Comparison of ENCODE assay signal across 18 cellular contexts in the genomic region with DNA sequence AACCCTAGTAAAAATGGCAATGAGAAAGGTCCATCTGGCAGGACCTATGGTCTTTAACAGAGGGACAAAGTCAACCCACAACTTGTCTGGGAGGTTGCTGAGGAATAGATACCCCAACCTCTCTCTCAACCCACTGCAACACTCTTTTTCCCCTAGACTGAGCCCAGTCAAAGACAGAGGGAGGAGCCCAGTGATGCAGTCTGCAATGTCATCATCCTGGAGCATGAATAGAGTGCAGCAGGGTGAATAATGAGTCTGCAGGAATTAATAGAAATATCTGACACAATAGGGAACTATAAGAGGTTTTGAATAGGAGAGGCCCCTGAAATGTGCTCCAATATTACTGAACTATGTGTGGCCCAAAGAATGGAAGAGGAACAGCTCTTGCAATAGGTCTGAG. TPM values are rescaled to one million over a fixed set of nuclear protein-coding genes. Genes with fewer than 3 reads are reported as not detected.
A peak's percentile ranks its signal among the peaks of the same experiment; 100 is the strongest.
DNase-seq lines count a peak whose midpoint lies in the region; ATAC-seq, FAIRE-seq and TF ChIP-seq lines count a peak whose summit lies in the region.
"Had no signal": no experiment of that assay in that cellular context is flagged by ENCODE, and none has a peak within 500 bp of the region (broad histone marks: within the 10 kb centered on the region; RNA-seq: fewer than 3 reads in every experiment).

No MANE protein-coding gene starts in this region.

- H3K79me1 ChIP-seq in mesendoderm (ENCODE audit: low read length), result no peaks in the 10 kb centered on the region

- intact Hi-C loops in CD8-positive, alpha-beta T cell (cut with DNase I, micrococcal nuclease), result loop anchor here in 1 of 2 experiments (5.0 kb wide), 1 partner anchor 52 kb away; no protein-coding TSS in a partner anchor

- no peaks in the 10 kb centered on the region for H3K27me3 ChIP-seq in CD8-positive, alpha-beta T cell (ENCODE audit: insufficient read depth, low read length)
- H3K27me3 ChIP-seq in astrocyte (ENCODE audit: insufficient read depth, low read length), result no peaks in the 10 kb centered on the region
- H3K27me3 ChIP-seq in mesendoderm (ENCODE audit: insufficient read depth, low read length, poor library complexity), result no peaks in the 10 kb centered on the region
- H3K27me3 ChIP-seq: cardiac muscle cell, heart right ventricle, testis had no signal

- no peak for ATAC-seq in CD8-positive, alpha-beta T cell

- no peak for DNase-seq in CD8-positive, alpha-beta T cell
- DNase-seq in H54 (ENCODE audit: insufficient read length, low spot score), result no peak
- DNase-seq in astrocyte (ENCODE audit: low read depth), result no peak
- DNase-seq in mesendoderm, result no peak
- DNase-seq in kidney glomerular epithelial cell (lab: John Stamatoyannopoulos, UW), result no peak
- no peak for DNase-seq in hypothalamus (lab: John Stamatoyannopoulos, UW)
- no peak for DNase-seq in DMS53 treated with DMSO at 0.1 percent for 48 hours (lab: John Stamatoyannopoulos, UW; ENCODE audit: unreplicated experiment)
- DNase-seq in cerebellar cortex (ENCODE audit: low spot score), result no peak
- DNase-seq: activated B cell treated with CpG ODN at 0.5 μM for 24 hours; effector CD4-positive, alpha-beta T cell; heart right ventricle; NCI-H1694; NCI-H226; testis had no signal

- no peak for TF ChIP-seq CTCF in CD8-positive, alpha-beta T cell (IDR thresholded peaks at IDR 0.05)
- no peak for TF ChIP-seq CTCF in astrocyte (IDR thresholded peaks at IDR 0.05; ENCODE audit: insufficient read depth, low read depth, low read length)

- H3K79me2 ChIP-seq in astrocyte (ENCODE audit: insufficient read depth, low read length) (no peaks in the 10 kb centered on the region), mesendoderm (ENCODE audit: control insufficient read depth, insufficient read depth, low read length) (no peaks in the 10 kb centered on the region)

- H3K4ac ChIP-seq in mesendoderm (ENCODE audit: low read depth, low read length), result no peak overlapping the region

- FAIRE-seq in H54 (lab: Jason Lieb, UNC) (peak; percentile 64), astrocyte (lab: Jason Lieb, UNC) (no peak)

- TF ChIP-seq POLR2A in H54 (IDR thresholded peaks at IDR 0.05; ENCODE audit: low read depth, low read length), result no peak

- H3K27me3 Mint-ChIP-seq in CD8-positive, alpha-beta T cell (ENCODE audit: low read depth), result no peaks in the 10 kb centered on the region
- H3K27me3 Mint-ChIP-seq in astrocyte (ENCODE audit: low read depth, unreplicated experiment), result no peaks in the 10 kb centered on the region
- H3K27me3 Mint-ChIP-seq: activated B cell treated with CpG ODN at 0.5 μM for 24 hours had no signal

- H2BK15ac ChIP-seq in mesendoderm (replicated peaks; ENCODE audit: low read depth), result no peak overlapping the region

- CTCF ChIA-PET in CD8-positive, alpha-beta T cell (lab: Charles Lee), result interaction anchor here (1.2 kb wide), 1 partner anchor 21 kb away, joined by 5 read pairs; no protein-coding TSS in a partner anchor

- no peak overlapping the region for H2BK120ac ChIP-seq in mesendoderm (ENCODE audit: low read depth, low read length)

- H3K9ac ChIP-seq in astrocyte (ENCODE audit: low read length) (no peak overlapping the region), mesendoderm (ENCODE audit: low read length) (no peak overlapping the region)

- H4K20me1 ChIP-seq in astrocyte (ENCODE audit: insufficient read depth, low read length), result no peaks in the 10 kb centered on the region

- H3K36me3 Mint-ChIP-seq in CD8-positive, alpha-beta T cell, result no peaks in the 10 kb centered on the region
- H3K36me3 Mint-ChIP-seq in astrocyte (ENCODE audit: low read depth, unreplicated experiment), result peaks cover 4% of the 10 kb centered on the region

- H3K23ac ChIP-seq in mesendoderm (ENCODE audit: low read length), result no peak overlapping the region

- no peak overlapping the region for H2AK5ac ChIP-seq in mesendoderm (ENCODE audit: low read length)

- H3K27ac Mint-ChIP-seq in CD8-positive, alpha-beta T cell, result peak overlapping the region; percentile 5
- peak overlapping the region; percentile 3 for H3K27ac Mint-ChIP-seq in astrocyte (ENCODE audit: unreplicated experiment)
- H3K27ac Mint-ChIP-seq: activated B cell treated with CpG ODN at 0.5 μM for 24 hours; activated T-helper 1 cell treated with anti-CD3 and anti-CD28 coated beads, Interleukin-12 subunit alpha, Interleukin-12 subunit beta, Interleukin-2, Interleukin-4 antibody, amounts not matched to agents 30 ng/mL and 10 ng/mL and 1 ng/mL, durations not matched to agents 14 hours and 24 hours and 36 hours had no signal

- H3K9me3 ChIP-seq in CD8-positive, alpha-beta T cell (ENCODE audit: low read length), result no peaks in the 10 kb centered on the region
- H3K9me3 ChIP-seq in astrocyte (ENCODE audit: insufficient read depth, low read depth, low read length), result no peaks in the 10 kb centered on the region
- H3K9me3 ChIP-seq: heart right ventricle, testis had no signal

- no peak overlapping the region for H3K4me3 Mint-ChIP-seq in CD8-positive, alpha-beta T cell
- no peak overlapping the region for H3K4me3 Mint-ChIP-seq in astrocyte (ENCODE audit: unreplicated experiment)
- H3K4me3 Mint-ChIP-seq: activated B cell treated with CpG ODN at 0.5 μM for 24 hours; activated T-helper 1 cell treated with anti-CD3 and anti-CD28 coated beads, Interleukin-12 subunit alpha, Interleukin-12 subunit beta, Interleukin-2, Interleukin-4 antibody, amounts not matched to agents 30 ng/mL and 10 ng/mL and 1 ng/mL, durations not matched to agents 14 hours and 24 hours and 36 hours; neural crest cell had no signal

- no peaks in the 10 kb centered on the region for H3K36me3 ChIP-seq in CD8-positive, alpha-beta T cell (ENCODE audit: insufficient read depth, low read length)
- H3K36me3 ChIP-seq in astrocyte (ENCODE audit: insufficient read depth, low read length) (peaks cover 12% of the 10 kb centered on the region), mesendoderm (ENCODE audit: control insufficient read depth, insufficient read depth, low read length) (no peaks in the 10 kb centered on the region)
- H3K36me3 ChIP-seq: cardiac muscle cell had no signal

- no peak overlapping the region for H3K18ac ChIP-seq in mesendoderm (ENCODE audit: low read length)

- no peak overlapping the region for H2BK5ac ChIP-seq in mesendoderm (ENCODE audit: low read length)

- POLR2A ChIA-PET in CD8-positive, alpha-beta T cell (lab: Charles Lee), result no interaction called here

- no peak overlapping the region for H2AFZ ChIP-seq in astrocyte (ENCODE audit: low read depth, low read length)

- H3K56ac ChIP-seq in mesendoderm (ENCODE audit: low read length), result no peak overlapping the region

- no peak overlapping the region for H3K4me3 ChIP-seq in CD8-positive, alpha-beta T cell (ENCODE audit: low read depth, low read length)
- H3K4me3 ChIP-seq in astrocyte (ENCODE audit: insufficient read depth, low read depth, low read length), result no peak overlapping the region
- H3K4me3 ChIP-seq in mesendoderm (ENCODE audit: low read length), result no peak overlapping the region
- H3K4me3 ChIP-seq: cardiac muscle cell, heart right ventricle, testis had no signal

- H4K5ac ChIP-seq in mesendoderm (ENCODE audit: low read length), result no peak overlapping the region

- peaks cover 14% of the 10 kb centered on the region for H3K4me1 Mint-ChIP-seq in CD8-positive, alpha-beta T cell (ENCODE audit: low read depth)
- peaks cover 12% of the 10 kb centered on the region for H3K4me1 Mint-ChIP-seq in astrocyte (ENCODE audit: low read depth, unreplicated experiment)

- H3K4me2 ChIP-seq in astrocyte (ENCODE audit: low read length), result no peak overlapping the region
- H3K4me2 ChIP-seq in mesendoderm (ENCODE audit: low read length), result no peak overlapping the region

- H3K4me1 ChIP-seq in CD8-positive, alpha-beta T cell (ENCODE audit: insufficient read depth, low read length), result peaks cover 14% of the 10 kb centered on the region
- H3K4me1 ChIP-seq in astrocyte (ENCODE audit: insufficient read depth, low read length), result no peaks in the 10 kb centered on the region
- no peaks in the 10 kb centered on the region for H3K4me1 ChIP-seq in mesendoderm (ENCODE audit: control insufficient read depth, low read depth, low read length)
- H3K4me1 ChIP-seq: testis had no signal

- peak overlapping the region; percentile 14 for H4K8ac ChIP-seq in mesendoderm (ENCODE audit: low read depth, low read length)

- H3K9me3 Mint-ChIP-seq in CD8-positive, alpha-beta T cell, result no peaks in the 10 kb centered on the region
- no peaks in the 10 kb centered on the region for H3K9me3 Mint-ChIP-seq in astrocyte (ENCODE audit: unreplicated experiment)
- H3K9me3 Mint-ChIP-seq: activated B cell treated with CpG ODN at 0.5 μM for 24 hours; activated T-helper 1 cell treated with anti-CD3 and anti-CD28 coated beads, Interleukin-12 subunit alpha, Interleukin-12 subunit beta, Interleukin-2, Interleukin-4 antibody, amounts not matched to agents 30 ng/mL and 10 ng/mL and 1 ng/mL, durations not matched to agents 14 hours and 24 hours and 36 hours; neural crest cell had no signal

- no peak overlapping the region for H3K27ac ChIP-seq in CD8-positive, alpha-beta T cell (ENCODE audit: low read depth, low read length)
- no peak overlapping the region for H3K27ac ChIP-seq in astrocyte (ENCODE audit: low read depth, low read length)
- H3K27ac ChIP-seq in mesendoderm (ENCODE audit: low read depth, low read length), result no peak overlapping the region
- H3K27ac ChIP-seq: cardiac muscle cell, heart right ventricle, RWPE1, testis had no signal

RNA-seq across cellular contexts. Expression of gene PDCD1LG2, which starts 59.0 kb away (rescaled TPM):
- not detected for total RNA-seq in CD8-positive, alpha-beta T cell
- 8.8 and 9.4 TPM in 2 replicates for total RNA-seq in astrocyte
- 0.04 TPM for polyA plus RNA-seq in mesendoderm (2013, experiment 1 of 2)
- 0.08 TPM for polyA plus RNA-seq in mesendoderm (2013, experiment 2 of 2)
- total RNA-seq: cardiac muscle cell, neural crest cell had no signal
- polyA plus RNA-seq: cardiac muscle cell had no signal

RNA-seq across cellular contexts. Expression of gene RIC1, which starts 59.5 kb away (rescaled TPM):
- total RNA-seq in CD8-positive, alpha-beta T cell, result 10 to 100 TPM; 17.0 to 17.4 TPM
- 50.9 and 53.8 TPM in 2 replicates for total RNA-seq in astrocyte
- 10.7 TPM for polyA plus RNA-seq in mesendoderm (2013, experiment 1 of 2)
- 10.4 TPM for polyA plus RNA-seq in mesendoderm (2013, experiment 2 of 2)
